17 cellular contexts compared by ENCODE assay signal in genomic region chr2:30159766-30160165, GRCh38.
"Had no signal": no experiment of that assay in that cellular context is flagged by ENCODE, and none has a peak within 500 bp of the region (broad histone marks: within the 10 kb centered on the region; RNA-seq: fewer than 3 reads in every experiment).

No MANE protein-coding gene starts in this region.

- H3K9me3 Mint-ChIP-seq: activated CD4-positive, alpha-beta memory T cell treated with anti-CD3 and anti-CD28 coated beads, Interleukin-2, amount 10 ng/mL, durations not matched to agents 7 days and 5 days; activated naive CD8-positive, alpha-beta T cell treated with anti-CD3 and anti-CD28 coated beads, Interleukin-2, amount 10 ng/mL, durations not matched to agents 7 days and 5 days; nephron progenitor cell; stimulated activated naive CD8-positive, alpha-beta T cell treated with anti-CD3 and anti-CD28 coated beads, Interleukin-15, Interleukin-2, amounts not matched to agents 100 ng/mL and 50 ng/mL, for 24 hours; WTC11 had no signal

- H3K4me2 ChIP-seq: hepatocyte had no signal

- H3K27ac ChIP-seq: cardiac muscle cell, hepatocyte, lower lobe of right lung, tibial nerve had no signal

- H2AFZ ChIP-seq: hepatocyte had no signal

- ATAC-seq: activated CD8-positive, alpha-beta memory T cell treated with anti-CD3 and anti-CD28 coated beads, Interleukin-2, amount 10 ng/mL, durations not matched to agents 7 days and 5 days; lower lobe of right lung; WTC11 had no signal

- H3K4me3 Mint-ChIP-seq: activated CD4-positive, alpha-beta memory T cell treated with anti-CD3 and anti-CD28 coated beads, Interleukin-2, amount 10 ng/mL, durations not matched to agents 7 days and 5 days; activated CD8-positive, alpha-beta memory T cell treated with anti-CD3 and anti-CD28 coated beads, Interleukin-2, amount 10 ng/mL, durations not matched to agents 7 days and 5 days; activated naive CD8-positive, alpha-beta T cell treated with anti-CD3 and anti-CD28 coated beads, Interleukin-2, amount 10 ng/mL, durations not matched to agents 7 days and 5 days; nephron progenitor cell; stimulated activated naive CD8-positive, alpha-beta T cell treated with anti-CD3 and anti-CD28 coated beads, Interleukin-15, Interleukin-2, amounts not matched to agents 100 ng/mL and 50 ng/mL, for 24 hours; WTC11 had no signal

- DNase-seq: activated CD4-positive, alpha-beta memory T cell treated with anti-CD3 and anti-CD28 coated beads, Interleukin-2, amount 10 ng/mL, durations not matched to agents 7 days and 5 days; activated CD4-positive, alpha-beta T cell treated with anti-CD3 and anti-CD28 coated beads for 48 hours; activated CD8-positive, alpha-beta memory T cell treated with anti-CD3 and anti-CD28 coated beads, Interleukin-2, amount 10 ng/mL, durations not matched to agents 7 days and 5 days; activated naive CD4-positive, alpha-beta T cell; activated naive CD8-positive, alpha-beta T cell treated with anti-CD3 and anti-CD28 coated beads, Interleukin-2, amount 10 ng/mL, durations not matched to agents 7 days and 5 days; amygdala; lower lobe of right lung; nephron progenitor cell; occipital lobe; posterior cingulate gyrus; retina had no signal

- H3K27me3 ChIP-seq: cardiac muscle cell, hepatocyte, tibial nerve had no signal

- H3K9me3 ChIP-seq: lower lobe of right lung, tibial nerve had no signal

- FAIRE-seq: urothelium cell line had no signal

- H3K4me1 Mint-ChIP-seq: nephron progenitor cell had no signal

- H3K4me3 ChIP-seq: cardiac muscle cell, hepatocyte, lower lobe of right lung, tibial nerve had no signal

- H3K27me3 Mint-ChIP-seq: activated CD4-positive, alpha-beta memory T cell treated with anti-CD3 and anti-CD28 coated beads, Interleukin-2, amount 10 ng/mL, durations not matched to agents 7 days and 5 days; activated CD8-positive, alpha-beta memory T cell treated with anti-CD3 and anti-CD28 coated beads, Interleukin-2, amount 10 ng/mL, durations not matched to agents 7 days and 5 days; activated naive CD8-positive, alpha-beta T cell treated with anti-CD3 and anti-CD28 coated beads, Interleukin-2, amount 10 ng/mL, durations not matched to agents 7 days and 5 days; stimulated activated naive CD8-positive, alpha-beta T cell treated with anti-CD3 and anti-CD28 coated beads, Interleukin-15, Interleukin-2, amounts not matched to agents 100 ng/mL and 50 ng/mL, for 24 hours had no signal

- H3K27ac Mint-ChIP-seq: activated CD4-positive, alpha-beta memory T cell treated with anti-CD3 and anti-CD28 coated beads, Interleukin-2, amount 10 ng/mL, durations not matched to agents 7 days and 5 days; activated CD8-positive, alpha-beta memory T cell treated with anti-CD3 and anti-CD28 coated beads, Interleukin-2, amount 10 ng/mL, durations not matched to agents 7 days and 5 days; activated naive CD8-positive, alpha-beta T cell treated with anti-CD3 and anti-CD28 coated beads, Interleukin-2, amount 10 ng/mL, durations not matched to agents 7 days and 5 days; nephron progenitor cell; stimulated activated naive CD8-positive, alpha-beta T cell treated with anti-CD3 and anti-CD28 coated beads, Interleukin-15, Interleukin-2, amounts not matched to agents 100 ng/mL and 50 ng/mL, for 24 hours; WTC11 had no signal
